9 cellular contexts compared by ENCODE assay signal in the genomic region with DNA sequence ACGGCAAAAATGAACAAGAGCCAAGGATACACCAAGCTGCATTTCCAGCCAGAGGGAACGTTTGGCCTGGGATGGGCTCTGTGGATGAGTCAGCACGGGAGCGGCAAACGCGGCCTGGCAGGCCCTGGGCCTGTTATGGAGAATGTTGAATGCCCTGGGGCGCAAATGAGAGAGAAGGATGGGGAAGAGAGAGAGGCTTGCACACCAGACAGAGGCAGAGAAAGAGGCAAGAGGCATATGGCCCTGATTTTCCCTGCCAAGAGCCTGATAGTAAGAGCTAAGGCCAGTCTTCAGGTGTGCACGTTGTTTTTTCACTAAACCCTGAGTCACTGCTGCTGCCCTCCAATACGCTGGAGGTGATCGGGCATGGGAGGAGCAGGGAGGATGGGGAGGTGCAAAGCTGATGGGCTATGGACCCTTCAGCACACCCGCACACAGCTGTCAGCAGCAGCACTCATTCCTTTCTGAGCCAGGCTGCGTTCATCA.
DNase-seq lines count a peak whose midpoint lies in the region; ATAC-seq, FAIRE-seq and TF ChIP-seq lines count a peak whose summit lies in the region.
"Had no signal": no experiment of that assay in that cellular context is flagged by ENCODE, and none has a peak within 500 bp of the region (broad histone marks: within the 10 kb centered on the region; RNA-seq: fewer than 3 reads in every experiment).

No MANE protein-coding gene starts in this region.

- peaks cover 10% of the 10 kb centered on the region for H3K27me3 Mint-ChIP-seq in astrocyte (ENCODE audit: low read depth, unreplicated experiment)

- no peaks in the 10 kb centered on the region for H3K36me3 Mint-ChIP-seq in astrocyte (ENCODE audit: low read depth, unreplicated experiment)

- DNase-seq in NCI-H82 (lab: John Stamatoyannopoulos, UW): peak; percentile 61
- DNase-seq in NCI-H82 treated with DMSO at 0.1 percent for 48 hours (lab: John Stamatoyannopoulos, UW; ENCODE audit: unreplicated experiment): no peak
- DNase-seq in astrocyte (ENCODE audit: low read depth): peak; percentile 75
- peak; percentile 61 for DNase-seq in iris pigment epithelial cell (ENCODE audit: low read depth)
- peak; percentile 20 to 32 for DNase-seq in uterus
- DNase-seq in mesenteric fat pad (ENCODE audit: low spot score): no peak
- no peak for DNase-seq in SIG-M5 (lab: John Stamatoyannopoulos, UW)

- no peak for ATAC-seq in GM18520 (IDR thresholded peaks at IDR 0.05; ENCODE audit: unreplicated experiment)

- no peaks in the 10 kb centered on the region for H3K36me3 ChIP-seq in astrocyte (ENCODE audit: insufficient read depth, low read length)
- H3K36me3 ChIP-seq in uterus: no peaks in the 10 kb centered on the region

- peak overlapping the region; percentile 36 for H2AFZ ChIP-seq in astrocyte (ENCODE audit: low read depth, low read length)

- H3K9me3 ChIP-seq in astrocyte (ENCODE audit: insufficient read depth, low read depth, low read length) (no peaks in the 10 kb centered on the region), uterus (no peaks in the 10 kb centered on the region)

- H3K4me3 Mint-ChIP-seq in astrocyte (ENCODE audit: unreplicated experiment): no peak overlapping the region
- H3K4me3 Mint-ChIP-seq: B cell had no signal

- intact Hi-C loops in uterus (cut with DNase I; ENCODE audit: low total_unique reads): no loop called here

- H3K4me1 Mint-ChIP-seq in astrocyte (ENCODE audit: low read depth, unreplicated experiment): peaks cover 48% of the 10 kb centered on the region
- H3K4me1 Mint-ChIP-seq: B cell had no signal

- FAIRE-seq in astrocyte (lab: Jason Lieb, UNC): no peak

- peak overlapping the region; percentile 42 for H3K27ac Mint-ChIP-seq in astrocyte (ENCODE audit: unreplicated experiment)
- H3K27ac Mint-ChIP-seq: B cell had no signal

- H3K27ac ChIP-seq in astrocyte (ENCODE audit: low read depth, low read length) (no peak overlapping the region), uterus (no peak overlapping the region)

- H3K27me3 ChIP-seq in astrocyte (ENCODE audit: insufficient read depth, low read length): no peaks in the 10 kb centered on the region
- H3K27me3 ChIP-seq in uterus: no peaks in the 10 kb centered on the region

- no peaks in the 10 kb centered on the region for H3K79me2 ChIP-seq in astrocyte (ENCODE audit: insufficient read depth, low read length)

- H3K9ac ChIP-seq in astrocyte (ENCODE audit: low read length): peak overlapping the region; percentile 15

- no peaks in the 10 kb centered on the region for H4K20me1 ChIP-seq in astrocyte (ENCODE audit: insufficient read depth, low read length)

- H3K4me1 ChIP-seq in astrocyte (ENCODE audit: insufficient read depth, low read length) (peaks cover 37% of the 10 kb centered on the region), uterus (no peaks in the 10 kb centered on the region)

- no peaks in the 10 kb centered on the region for H3K9me3 Mint-ChIP-seq in astrocyte (ENCODE audit: unreplicated experiment)

- TF ChIP-seq POLR2A in uterus (IDR thresholded peaks at IDR 0.05): no peak

- TF ChIP-seq CTCF in astrocyte (IDR thresholded peaks at IDR 0.05; ENCODE audit: insufficient read depth, low read depth, low read length) (no peak), uterus (IDR thresholded peaks at IDR 0.05) (no peak)

- H3K4me2 ChIP-seq in astrocyte (ENCODE audit: low read length): peak overlapping the region; percentile 9

- no peak overlapping the region for H3K4me3 ChIP-seq in astrocyte (ENCODE audit: insufficient read depth, low read depth, low read length)
- no peak overlapping the region for H3K4me3 ChIP-seq in uterus

Comparison
In these comparisons a context has a peak if more than half of its experiments do, and no peak if none do; other contexts are left out.
1. DNase-seq: peak in NCI-H82 (single experiment), astrocyte (single experiment), iris pigment epithelial cell (single experiment) and uterus (2 of 2); none in NCI-H82 treated with DMSO at 0.1 percent for 48 hours (single experiment), mesenteric fat pad (single experiment) and SIG-M5 (single experiment).